9 cellular contexts compared by ENCODE assay signal in genomic region chr6:100155141-100155540, GRCh38.
"Had no signal": no experiment of that assay in that cellular context is flagged by ENCODE, and none has a peak within 500 bp of the region (broad histone marks: within the 10 kb centered on the region; RNA-seq: fewer than 3 reads in every experiment).

No MANE protein-coding gene starts in this region.

- ATAC-seq: HCT116, HepG2 had no signal

- H3K4me2 ChIP-seq: KMS-11 had no signal

- H3K4me3 ChIP-seq: GM23248, HAP-1 had no signal

- H3K9me3 ChIP-seq: HAP-1 had no signal

- H3K9ac ChIP-seq: GM23248, KMS-11 had no signal

- DNase-seq: GM23248, GOT3, H7, KBM-7 had no signal

- H3K4me1 ChIP-seq: HAP-1 had no signal

- H3K36me3 ChIP-seq: HAP-1 had no signal

- FAIRE-seq: HepG2 had no signal

- H3K27ac ChIP-seq: GM23248, HL-60, KMS-11 had no signal
